In genomic region chr2:104853926-104854506, GRCh38 we compare ENCODE assay signal across 8 cellular contexts. TPM values are rescaled to one million over a fixed set of nuclear protein-coding genes. Genes with fewer than 3 reads are reported as not detected.
DNase-seq lines count a peak whose midpoint lies in the region; ATAC-seq, FAIRE-seq and TF ChIP-seq lines count a peak whose summit lies in the region.

POU3F3 (plus strand) TSS chr2:104854115; CDS start chr2:104855511, 1,396 bp downstream.

- no peak within 1 kb of the TSS for H3K27ac ChIP-seq in K562 (ENCODE audit: extremely low read depth, low read depth, low read length)

- no peaks in the 10 kb centered on the region for H3K9me3 ChIP-seq in K562 (replicated peaks; ENCODE audit: control insufficient read depth, insufficient read depth, low read depth, low read length)

- H3K79me2 ChIP-seq in K562 (ENCODE audit: control insufficient read depth, insufficient read depth, low read length), result no peaks in the 10 kb centered on the region

- no peak for TF ChIP-seq POLR2A in K562 (conservative IDR thresholded peaks at IDR 0.05)

- TF ChIP-seq EP300 in K562 (IDR thresholded peaks at IDR 0.05; ENCODE audit: low read length), result no peak

- no peak within 1 kb of the TSS for H3K4me3 ChIP-seq in K562

- no peak for FAIRE-seq in K562 (lab: Jason Lieb, UNC)

- peaks cover 0 to 7% of the 10 kb centered on the region in 2 experiments; a peak in 1 of 5 replicates for H3K4me1 ChIP-seq in K562 (replicated peaks in 1 of 2; ENCODE audit: control insufficient read depth in 2 of 2, insufficient read depth in 2 of 2, low read length in 2 of 2)

- CTCF ChIA-PET in K562 (lab: Yijun Ruan, JAX; ENCODE audit: low intra/inter-chr PET ratio), result no interaction called here

- no peaks in the 10 kb centered on the region for H3K9me1 ChIP-seq in K562 (ENCODE audit: control insufficient read depth, insufficient read depth, low read length)

- no peak within 1 kb of the TSS for H2AFZ ChIP-seq in K562 (ENCODE audit: low read depth, low read length)

- intact Hi-C loops in K562 (cut with micrococcal nuclease), result no loop called here

- H3K4me2 ChIP-seq in K562 (ENCODE audit: insufficient read depth, low read length), result no peak within 1 kb of the TSS

- H3K9ac ChIP-seq in K562 (ENCODE audit: insufficient read depth in 1 of 2, low read depth in 2 of 2, low read length in 2 of 2), result no peak within 1 kb of the TSS; a peak in 1 of 4 replicates

- H3K36me3 ChIP-seq in K562 (ENCODE audit: control insufficient read depth, insufficient read depth, low read length), result no peaks in the 10 kb centered on the region

- POLR2A ChIA-PET in K562 (lab: Yijun Ruan, JAX), result no interaction called here

- TF ChIP-seq RAD21 in K562 (CRISPR knock-in tag; conservative IDR thresholded peaks at IDR 0.05 in 1 of 2, IDR thresholded peaks at IDR 0.05 in 1 of 2), result no peak

- peaks cover 4 to 10% of the 10 kb centered on the region in 2 experiments; a peak in 3 of 5 replicates for H3K27me3 ChIP-seq in K562 (ENCODE audit: control insufficient read depth in 2 of 2, insufficient read depth in 2 of 2, low read length in 2 of 2)

- in situ Hi-C loops in K562 (cut with MboI), result no loop called here

- DNase-seq in stimulated activated CD4-positive, alpha-beta T cell treated with anti-CD3 and anti-CD28 coated beads, Interleukin-12 subunit alpha, Interleukin-12 subunit beta, amount 100 ng/mL, for 4 hours, result peak; percentile 50
- no peak for DNase-seq in stimulated activated CD4-positive, alpha-beta T cell treated with anti-CD3 and anti-CD28 coated beads, Interleukin-2, amount 100 ng/mL, for 48 hours
- DNase-seq in NCI-H82 treated with DMSO at 0.1 percent for 48 hours (lab: John Stamatoyannopoulos, UW; ENCODE audit: unreplicated experiment), result peak; percentile 42
- DNase-seq in K562 (ENCODE audit: extremely low read depth in 1 of 4, low spot score in 3 of 4), result no peak
- peak; percentile 99 for DNase-seq in inferior parietal cortex (ENCODE audit: extremely low spot score)
- peak; percentile 71 for DNase-seq in stimulated activated CD4-positive, alpha-beta T cell treated with anti-CD3 and anti-CD28 coated beads, Interleukin-15, amount 100 ng/mL, for 24 hours
- no peak for DNase-seq in dedifferentiated amniotic fluid mesenchymal stem cell (ENCODE audit: extremely low spot score)

- ATAC-seq in K562 (no peak), GM18517 (IDR thresholded peaks at IDR 0.05; ENCODE audit: unreplicated experiment) (no peak)

- no peak for TF ChIP-seq CTCF in K562 (IDR thresholded peaks at IDR 0.05 in 2 of 3, conservative IDR thresholded peaks at IDR 0.05 in 1 of 3; ENCODE audit: insufficient read depth in 2 of 3, low read depth in 1 of 3, low read length in 3 of 3)

- no peaks in the 10 kb centered on the region for H4K20me1 ChIP-seq in K562 (replicated peaks; ENCODE audit: control insufficient read depth, insufficient read depth, low read length)

- BruUV-seq in K562 (replicated peaks; lab: Mats Ljungman, UMichigan), result no TSS peak

- 42% methylated on average over 16 of the region's 42 CpGs for WGBS in K562 (ENCODE audit: insufficient coverage, low coverage, missing lambda C conversion rate)

TF ChIP-seq in K562, 482 proteins besides CTCF, POLR2A, EP300 and RAD21:
- no peak for TF ChIP-seq NR2F6 (CRISPR knock-in tag; IDR thresholded peaks at IDR 0.05)
- TF ChIP-seq PKNOX1 (IDR thresholded peaks at IDR 0.05), result peak; percentile 17; the same call in 1 of the 2 replicates

RNA-seq across cellular contexts. Expression of gene POU3F3, which starts in this region (rescaled TPM):
- total RNA-seq in K562 (2011; cell fraction: chromatin; rRNA removed; ENCODE audit: low replicate concordance), result not detected in 2 replicates
- not detected in 2 replicates for total RNA-seq in K562 (2011; cell fraction: nucleolus; rRNA removed)
- total RNA-seq in K562 (2011; cell fraction: nucleoplasm; rRNA removed), result not detected in 2 replicates
- total RNA-seq in K562 (2014; rRNA removed) (not detected in 2 replicates), K562 (2014; rRNA removed; fragmentation: Illumina TruSeq; extraction: Trizol) (not detected in 2 replicates), K562 (2015; rRNA removed; fragmentation: Illumina TruSeq; extraction: Trizol) (not detected in 2 replicates), K562 (2021) (not detected in 2 replicates)
- polyA plus RNA-seq in K562 (2011; rRNA removed) (not detected in 2 replicates), K562 (2014; fragmentation: Illumina TruSeq; extraction: Trizol) (not detected in 2 replicates), K562 (2014; fragmentation: Nextera tagmentation; extraction: Ambion mirVana) (not detected), K562 (2014; rRNA removed) (not detected in 2 replicates)
- polyA plus RNA-seq in K562 (2011; cell fraction: cytosol; rRNA removed), result not detected in 2 replicates
- polyA plus RNA-seq in K562 (2011; cell fraction: nucleus; rRNA removed), result not detected in 2 replicates
- not detected in 2 replicates for polyA plus RNA-seq in K562 (2012)
- not detected in 2 replicates for polyA minus RNA-seq in K562 (2011; rRNA and poly(A)+ RNA removed)
- polyA minus RNA-seq in K562 (2011; cell fraction: cytosol; rRNA and poly(A)+ RNA removed), result not detected in 2 replicates
- polyA minus RNA-seq in K562 (2011; cell fraction: nucleus; rRNA and poly(A)+ RNA removed), result not detected in 2 replicates

Comparison
In these comparisons a context has a peak if more than half of its experiments do, and no peak if none do; other contexts are left out.
1. DNase-seq: peak in stimulated activated CD4-positive, alpha-beta T cell treated with anti-CD3 and anti-CD28 coated beads, Interleukin-12 subunit alpha, Interleukin-12 subunit beta, amount 100 ng/mL, for 4 hours (single experiment), NCI-H82 treated with DMSO at 0.1 percent for 48 hours (single experiment), inferior parietal cortex (single experiment) and stimulated activated CD4-positive, alpha-beta T cell treated with anti-CD3 and anti-CD28 coated beads, Interleukin-15, amount 100 ng/mL, for 24 hours (single experiment); none in stimulated activated CD4-positive, alpha-beta T cell treated with anti-CD3 and anti-CD28 coated beads, Interleukin-2, amount 100 ng/mL, for 48 hours (0 of 2), K562 (0 of 4) and dedifferentiated amniotic fluid mesenchymal stem cell (single experiment).